Comparison of ENCODE assay signal across 1 cellular context in the genomic region with DNA sequence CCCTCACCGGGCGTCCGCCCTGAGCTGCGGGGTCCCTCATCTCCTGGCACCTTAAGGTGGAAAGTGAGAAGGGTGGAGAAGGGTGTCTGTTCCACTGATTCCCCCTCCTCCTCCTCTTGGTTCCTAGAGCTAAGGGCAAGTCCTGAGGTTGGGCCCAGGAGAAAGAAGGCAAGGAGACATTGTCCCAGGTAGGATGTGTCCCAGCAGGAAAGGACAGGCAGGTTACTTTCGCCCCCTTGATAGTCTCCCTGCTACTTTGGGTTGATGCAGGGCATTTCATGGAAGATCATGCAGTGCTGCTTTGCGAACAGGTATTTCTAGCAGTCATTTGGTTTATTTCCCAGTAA.
TF ChIP-seq lines count a peak whose summit lies in the region.

No MANE protein-coding gene starts in this region.

TF ChIP-seq in GM23338, 12 proteins besides CTCF, POLR2A, EP300 and RAD21 (continued from another document):
- TF ChIP-seq, protein P1, sequence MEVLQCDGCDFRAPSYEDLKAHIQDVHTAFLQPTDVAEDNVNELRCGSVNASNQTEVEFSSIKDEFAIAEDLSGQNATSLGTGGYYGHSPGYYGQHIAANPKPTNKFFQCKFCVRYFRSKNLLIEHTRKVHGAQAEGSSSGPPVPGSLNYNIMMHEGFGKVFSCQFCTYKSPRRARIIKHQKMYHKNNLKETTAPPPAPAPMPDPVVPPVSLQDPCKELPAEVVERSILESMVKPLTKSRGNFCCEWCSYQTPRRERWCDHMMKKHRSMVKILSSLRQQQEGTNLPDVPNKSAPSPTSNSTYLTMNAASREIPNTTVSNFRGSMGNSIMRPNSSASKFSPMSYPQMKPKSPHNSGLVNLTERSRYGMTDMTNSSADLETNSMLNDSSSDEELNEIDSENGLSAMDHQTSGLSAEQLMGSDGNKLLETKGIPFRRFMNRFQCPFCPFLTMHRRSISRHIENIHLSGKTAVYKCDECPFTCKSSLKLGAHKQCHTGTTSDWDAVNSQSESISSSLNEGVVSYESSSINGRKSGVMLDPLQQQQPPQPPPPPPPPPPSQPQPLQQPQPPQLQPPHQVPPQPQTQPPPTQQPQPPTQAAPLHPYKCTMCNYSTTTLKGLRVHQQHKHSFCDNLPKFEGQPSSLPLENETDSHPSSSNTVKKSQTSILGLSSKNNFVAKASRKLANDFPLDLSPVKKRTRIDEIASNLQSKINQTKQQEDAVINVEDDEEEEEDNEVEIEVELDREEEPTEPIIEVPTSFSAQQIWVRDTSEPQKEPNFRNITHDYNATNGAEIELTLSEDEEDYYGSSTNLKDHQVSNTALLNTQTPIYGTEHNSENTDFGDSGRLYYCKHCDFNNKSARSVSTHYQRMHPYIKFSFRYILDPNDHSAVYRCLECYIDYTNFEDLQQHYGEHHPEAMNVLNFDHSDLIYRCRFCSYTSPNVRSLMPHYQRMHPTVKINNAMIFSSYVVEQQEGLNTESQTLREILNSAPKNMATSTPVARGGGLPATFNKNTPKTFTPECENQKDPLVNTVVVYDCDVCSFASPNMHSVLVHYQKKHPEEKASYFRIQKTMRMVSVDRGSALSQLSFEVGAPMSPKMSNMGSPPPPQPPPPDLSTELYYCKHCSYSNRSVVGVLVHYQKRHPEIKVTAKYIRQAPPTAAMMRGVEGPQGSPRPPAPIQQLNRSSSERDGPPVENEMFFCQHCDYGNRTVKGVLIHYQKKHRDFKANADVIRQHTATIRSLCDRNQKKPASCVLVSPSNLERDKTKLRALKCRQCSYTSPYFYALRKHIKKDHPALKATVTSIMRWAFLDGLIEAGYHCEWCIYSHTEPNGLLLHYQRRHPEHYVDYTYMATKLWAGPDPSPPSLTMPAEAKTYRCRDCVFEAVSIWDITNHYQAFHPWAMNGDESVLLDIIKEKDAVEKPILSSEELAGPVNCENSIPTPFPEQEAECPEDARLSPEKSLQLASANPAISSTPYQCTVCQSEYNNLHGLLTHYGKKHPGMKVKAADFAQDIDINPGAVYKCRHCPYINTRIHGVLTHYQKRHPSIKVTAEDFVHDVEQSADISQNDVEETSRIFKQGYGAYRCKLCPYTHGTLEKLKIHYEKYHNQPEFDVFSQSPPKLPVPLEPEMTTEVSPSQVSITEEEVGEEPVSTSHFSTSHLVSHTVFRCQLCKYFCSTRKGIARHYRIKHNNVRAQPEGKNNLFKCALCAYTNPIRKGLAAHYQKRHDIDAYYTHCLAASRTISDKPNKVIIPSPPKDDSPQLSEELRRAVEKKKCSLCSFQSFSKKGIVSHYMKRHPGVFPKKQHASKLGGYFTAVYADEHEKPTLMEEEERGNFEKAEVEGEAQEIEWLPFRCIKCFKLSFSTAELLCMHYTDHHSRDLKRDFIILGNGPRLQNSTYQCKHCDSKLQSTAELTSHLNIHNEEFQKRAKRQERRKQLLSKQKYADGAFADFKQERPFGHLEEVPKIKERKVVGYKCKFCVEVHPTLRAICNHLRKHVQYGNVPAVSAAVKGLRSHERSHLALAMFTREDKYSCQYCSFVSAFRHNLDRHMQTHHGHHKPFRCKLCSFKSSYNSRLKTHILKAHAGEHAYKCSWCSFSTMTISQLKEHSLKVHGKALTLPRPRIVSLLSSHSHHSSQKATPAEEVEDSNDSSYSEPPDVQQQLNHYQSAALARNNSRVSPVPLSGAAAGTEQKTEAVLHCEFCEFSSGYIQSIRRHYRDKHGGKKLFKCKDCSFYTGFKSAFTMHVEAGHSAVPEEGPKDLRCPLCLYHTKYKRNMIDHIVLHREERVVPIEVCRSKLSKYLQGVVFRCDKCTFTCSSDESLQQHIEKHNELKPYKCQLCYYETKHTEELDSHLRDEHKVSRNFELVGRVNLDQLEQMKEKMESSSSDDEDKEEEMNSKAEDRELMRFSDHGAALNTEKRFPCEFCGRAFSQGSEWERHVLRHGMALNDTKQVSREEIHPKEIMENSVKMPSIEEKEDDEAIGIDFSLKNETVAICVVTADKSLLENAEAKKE (CRISPR knock-in tag; IDR thresholded peaks at IDR 0.05): no peak
- TF ChIP-seq NANOG (IDR thresholded peaks at IDR 0.05; ENCODE audit: borderline replicate concordance) (no peak), JUNB (IDR thresholded peaks at IDR 0.05; ENCODE audit: unreplicated experiment) (no peak), ZNF114 (CRISPR knock-in tag; IDR thresholded peaks at IDR 0.05) (no peak), CREB1 (CRISPR knock-in tag; IDR thresholded peaks at IDR 0.05; ENCODE audit: low read depth) (no peak), POLR2AphosphoS5 (IDR thresholded peaks at IDR 0.05; ENCODE audit: low read depth) (no peak), EZH2 (IDR thresholded peaks at IDR 0.05; ENCODE audit: low read depth, unreplicated experiment) (no peak), STAT1 (IDR thresholded peaks at IDR 0.05; ENCODE audit: unreplicated experiment) (no peak), EZH2phosphoT487 (IDR thresholded peaks at IDR 0.05; ENCODE audit: unreplicated experiment) (no peak)
- TF ChIP-seq, protein P2, sequence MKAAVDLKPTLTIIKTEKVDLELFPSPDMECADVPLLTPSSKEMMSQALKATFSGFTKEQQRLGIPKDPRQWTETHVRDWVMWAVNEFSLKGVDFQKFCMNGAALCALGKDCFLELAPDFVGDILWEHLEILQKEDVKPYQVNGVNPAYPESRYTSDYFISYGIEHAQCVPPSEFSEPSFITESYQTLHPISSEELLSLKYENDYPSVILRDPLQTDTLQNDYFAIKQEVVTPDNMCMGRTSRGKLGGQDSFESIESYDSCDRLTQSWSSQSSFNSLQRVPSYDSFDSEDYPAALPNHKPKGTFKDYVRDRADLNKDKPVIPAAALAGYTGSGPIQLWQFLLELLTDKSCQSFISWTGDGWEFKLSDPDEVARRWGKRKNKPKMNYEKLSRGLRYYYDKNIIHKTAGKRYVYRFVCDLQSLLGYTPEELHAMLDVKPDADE (IDR thresholded peaks at IDR 0.05): no peak
